In the genomic region with DNA sequence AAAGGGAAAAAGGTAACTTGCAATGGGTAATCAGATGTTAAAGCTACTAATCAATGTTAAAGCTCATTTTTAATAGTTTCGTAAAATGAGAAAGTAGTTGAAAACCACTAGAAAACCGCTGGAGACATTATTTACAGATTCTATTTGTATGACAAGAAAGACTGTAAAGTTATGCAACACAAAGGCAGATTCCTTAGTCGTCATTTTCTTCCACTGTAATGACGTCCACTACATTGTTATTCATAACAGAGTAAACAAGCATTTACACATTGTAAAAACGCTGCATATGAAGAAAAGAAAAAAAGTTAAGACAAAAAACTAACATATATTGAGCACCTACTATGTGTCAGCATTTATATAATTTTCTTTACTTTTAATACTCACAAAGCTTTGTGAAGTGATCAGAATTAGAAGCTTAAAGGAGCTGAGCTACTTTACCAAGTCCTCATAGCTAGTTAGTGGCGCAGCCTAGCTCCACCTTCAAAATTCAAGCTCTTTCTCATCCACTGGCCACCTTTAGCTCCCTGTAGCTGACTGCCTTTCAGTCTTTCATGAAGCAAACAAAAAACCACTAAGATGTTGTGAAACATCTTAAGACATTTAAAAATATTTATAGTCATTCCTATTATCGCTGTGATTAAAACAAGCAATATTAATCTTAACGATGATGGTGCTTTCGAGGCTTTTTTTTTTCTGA, we compare ENCODE assay signal across 1 cellular context.
TF ChIP-seq lines count a peak whose summit lies in the region.

No MANE protein-coding gene starts in this region.

TF ChIP-seq in H1, 55 proteins besides CTCF, POLR2A, EP300 and RAD21 (continued from another document):
- TF ChIP-seq, protein P1, sequence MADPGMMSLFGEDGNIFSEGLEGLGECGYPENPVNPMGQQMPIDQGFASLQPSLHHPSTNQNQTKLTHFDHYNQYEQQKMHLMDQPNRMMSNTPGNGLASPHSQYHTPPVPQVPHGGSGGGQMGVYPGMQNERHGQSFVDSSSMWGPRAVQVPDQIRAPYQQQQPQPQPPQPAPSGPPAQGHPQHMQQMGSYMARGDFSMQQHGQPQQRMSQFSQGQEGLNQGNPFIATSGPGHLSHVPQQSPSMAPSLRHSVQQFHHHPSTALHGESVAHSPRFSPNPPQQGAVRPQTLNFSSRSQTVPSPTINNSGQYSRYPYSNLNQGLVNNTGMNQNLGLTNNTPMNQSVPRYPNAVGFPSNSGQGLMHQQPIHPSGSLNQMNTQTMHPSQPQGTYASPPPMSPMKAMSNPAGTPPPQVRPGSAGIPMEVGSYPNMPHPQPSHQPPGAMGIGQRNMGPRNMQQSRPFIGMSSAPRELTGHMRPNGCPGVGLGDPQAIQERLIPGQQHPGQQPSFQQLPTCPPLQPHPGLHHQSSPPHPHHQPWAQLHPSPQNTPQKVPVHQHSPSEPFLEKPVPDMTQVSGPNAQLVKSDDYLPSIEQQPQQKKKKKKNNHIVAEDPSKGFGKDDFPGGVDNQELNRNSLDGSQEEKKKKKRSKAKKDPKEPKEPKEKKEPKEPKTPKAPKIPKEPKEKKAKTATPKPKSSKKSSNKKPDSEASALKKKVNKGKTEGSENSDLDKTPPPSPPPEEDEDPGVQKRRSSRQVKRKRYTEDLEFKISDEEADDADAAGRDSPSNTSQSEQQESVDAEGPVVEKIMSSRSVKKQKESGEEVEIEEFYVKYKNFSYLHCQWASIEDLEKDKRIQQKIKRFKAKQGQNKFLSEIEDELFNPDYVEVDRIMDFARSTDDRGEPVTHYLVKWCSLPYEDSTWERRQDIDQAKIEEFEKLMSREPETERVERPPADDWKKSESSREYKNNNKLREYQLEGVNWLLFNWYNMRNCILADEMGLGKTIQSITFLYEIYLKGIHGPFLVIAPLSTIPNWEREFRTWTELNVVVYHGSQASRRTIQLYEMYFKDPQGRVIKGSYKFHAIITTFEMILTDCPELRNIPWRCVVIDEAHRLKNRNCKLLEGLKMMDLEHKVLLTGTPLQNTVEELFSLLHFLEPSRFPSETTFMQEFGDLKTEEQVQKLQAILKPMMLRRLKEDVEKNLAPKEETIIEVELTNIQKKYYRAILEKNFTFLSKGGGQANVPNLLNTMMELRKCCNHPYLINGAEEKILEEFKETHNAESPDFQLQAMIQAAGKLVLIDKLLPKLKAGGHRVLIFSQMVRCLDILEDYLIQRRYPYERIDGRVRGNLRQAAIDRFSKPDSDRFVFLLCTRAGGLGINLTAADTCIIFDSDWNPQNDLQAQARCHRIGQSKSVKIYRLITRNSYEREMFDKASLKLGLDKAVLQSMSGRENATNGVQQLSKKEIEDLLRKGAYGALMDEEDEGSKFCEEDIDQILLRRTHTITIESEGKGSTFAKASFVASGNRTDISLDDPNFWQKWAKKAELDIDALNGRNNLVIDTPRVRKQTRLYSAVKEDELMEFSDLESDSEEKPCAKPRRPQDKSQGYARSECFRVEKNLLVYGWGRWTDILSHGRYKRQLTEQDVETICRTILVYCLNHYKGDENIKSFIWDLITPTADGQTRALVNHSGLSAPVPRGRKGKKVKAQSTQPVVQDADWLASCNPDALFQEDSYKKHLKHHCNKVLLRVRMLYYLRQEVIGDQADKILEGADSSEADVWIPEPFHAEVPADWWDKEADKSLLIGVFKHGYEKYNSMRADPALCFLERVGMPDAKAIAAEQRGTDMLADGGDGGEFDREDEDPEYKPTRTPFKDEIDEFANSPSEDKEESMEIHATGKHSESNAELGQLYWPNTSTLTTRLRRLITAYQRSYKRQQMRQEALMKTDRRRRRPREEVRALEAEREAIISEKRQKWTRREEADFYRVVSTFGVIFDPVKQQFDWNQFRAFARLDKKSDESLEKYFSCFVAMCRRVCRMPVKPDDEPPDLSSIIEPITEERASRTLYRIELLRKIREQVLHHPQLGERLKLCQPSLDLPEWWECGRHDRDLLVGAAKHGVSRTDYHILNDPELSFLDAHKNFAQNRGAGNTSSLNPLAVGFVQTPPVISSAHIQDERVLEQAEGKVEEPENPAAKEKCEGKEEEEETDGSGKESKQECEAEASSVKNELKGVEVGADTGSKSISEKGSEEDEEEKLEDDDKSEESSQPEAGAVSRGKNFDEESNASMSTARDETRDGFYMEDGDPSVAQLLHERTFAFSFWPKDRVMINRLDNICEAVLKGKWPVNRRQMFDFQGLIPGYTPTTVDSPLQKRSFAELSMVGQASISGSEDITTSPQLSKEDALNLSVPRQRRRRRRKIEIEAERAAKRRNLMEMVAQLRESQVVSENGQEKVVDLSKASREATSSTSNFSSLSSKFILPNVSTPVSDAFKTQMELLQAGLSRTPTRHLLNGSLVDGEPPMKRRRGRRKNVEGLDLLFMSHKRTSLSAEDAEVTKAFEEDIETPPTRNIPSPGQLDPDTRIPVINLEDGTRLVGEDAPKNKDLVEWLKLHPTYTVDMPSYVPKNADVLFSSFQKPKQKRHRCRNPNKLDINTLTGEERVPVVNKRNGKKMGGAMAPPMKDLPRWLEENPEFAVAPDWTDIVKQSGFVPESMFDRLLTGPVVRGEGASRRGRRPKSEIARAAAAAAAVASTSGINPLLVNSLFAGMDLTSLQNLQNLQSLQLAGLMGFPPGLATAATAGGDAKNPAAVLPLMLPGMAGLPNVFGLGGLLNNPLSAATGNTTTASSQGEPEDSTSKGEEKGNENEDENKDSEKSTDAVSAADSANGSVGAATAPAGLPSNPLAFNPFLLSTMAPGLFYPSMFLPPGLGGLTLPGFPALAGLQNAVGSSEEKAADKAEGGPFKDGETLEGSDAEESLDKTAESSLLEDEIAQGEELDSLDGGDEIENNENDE (IDR thresholded peaks at IDR 0.05; ENCODE audit: insufficient replicate concordance, low read length): peak; percentile 75
- TF ChIP-seq CTBP2 (IDR thresholded peaks at IDR 0.05; ENCODE audit: borderline replicate concordance, insufficient read depth, insufficient read length, low read length) (no peak), SP4 (IDR thresholded peaks at IDR 0.05; ENCODE audit: low read length) (no peak), CREB1 (IDR thresholded peaks at IDR 0.05) (peak; percentile 85; the same call in 1 of the 2 replicates)
- TF ChIP-seq, protein P2, sequence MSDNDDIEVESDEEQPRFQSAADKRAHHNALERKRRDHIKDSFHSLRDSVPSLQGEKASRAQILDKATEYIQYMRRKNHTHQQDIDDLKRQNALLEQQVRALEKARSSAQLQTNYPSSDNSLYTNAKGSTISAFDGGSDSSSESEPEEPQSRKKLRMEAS (IDR thresholded peaks at IDR 0.05): no peak
